ENCODE assay signal across 8 cellular contexts in the genomic region with DNA sequence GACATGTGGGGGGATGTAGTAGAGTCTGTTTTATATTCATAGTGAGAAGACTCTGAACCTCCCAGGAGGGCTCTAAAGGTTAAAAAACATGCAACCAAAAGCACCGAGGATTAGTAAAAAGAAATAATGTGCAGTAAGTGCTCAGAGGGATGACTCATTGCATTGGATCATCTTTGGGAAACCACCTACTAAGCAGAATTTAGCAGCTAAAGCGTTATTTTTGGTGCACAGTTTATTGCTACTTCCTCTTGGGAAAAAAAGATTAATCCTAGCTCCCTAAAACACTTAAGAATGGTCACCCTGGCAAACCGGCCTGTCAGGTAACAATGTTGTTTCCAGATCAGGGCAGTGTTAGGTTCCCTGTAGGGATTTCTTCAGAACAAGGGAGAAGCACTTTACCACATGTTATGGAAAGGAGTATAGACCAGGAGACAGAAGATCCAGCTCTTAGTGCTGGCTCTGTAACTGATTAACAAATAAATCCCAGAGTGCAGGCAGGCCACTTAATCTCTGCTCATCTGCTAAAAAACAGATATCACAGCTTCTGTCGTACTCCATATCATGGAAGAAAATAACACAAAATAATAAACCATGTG. TPM values are rescaled to one million over a fixed set of nuclear protein-coding genes. Genes with fewer than 3 reads are reported as not detected.
DNase-seq lines count a peak whose midpoint lies in the region; ATAC-seq and TF ChIP-seq lines count a peak whose summit lies in the region.

No MANE protein-coding gene starts in this region.

- peak overlapping the region; percentile 17 for H3K4me3 ChIP-seq in WERI-Rb-1 (ENCODE audit: low read depth, low read length)

- H3K4me3 Mint-ChIP-seq in activated T-cell treated with anti-CD3 and anti-CD28 coated beads, Interleukin-2, amount 50 U/mL, for 4 hours: peak overlapping the region; percentile 46

- no peak for DNase-seq in activated T-cell treated with anti-CD3 and anti-CD28 coated beads, Interleukin-2, amount 50 U/mL, for 4 hours
- DNase-seq in activated T-cell treated with anti-CD3 and anti-CD28 coated beads, Interleukin-2, amount 50 U/mL, for 1 hour: no peak
- DNase-seq in WERI-Rb-1 (peak; percentile 47), glomerular visceral epithelial cell (ENCODE audit: extremely low spot score) (peak; percentile 87), smooth muscle cell of the brain vasculature (ENCODE audit: low read depth, low spot score) (peak; percentile 54), GM13976 (ENCODE audit: low spot score) (no peak)
- DNase-seq in activated effector memory CD4-positive, alpha-beta T cell treated with Interleukin-2 at 50 U/mL for 16 hours: no peak

- TF ChIP-seq CTCF in WERI-Rb-1 (IDR thresholded peaks at IDR 0.05; ENCODE audit: low read depth, low read length) (no peak), GM13976 (IDR thresholded peaks at IDR 0.05; ENCODE audit: borderline replicate concordance, control extremely low read depth, extremely low read depth, insufficient read depth, missing control alignments) (no peak)

- peaks cover 70% of the 10 kb centered on the region for H3K4me1 Mint-ChIP-seq in activated T-cell treated with anti-CD3 and anti-CD28 coated beads, Interleukin-2, amount 50 U/mL, for 4 hours (ENCODE audit: low read depth)

- in situ Hi-C loops in GM13976 (cut with MboI; ENCODE audit: low sequenced_read_pairs, unreplicated experiment): loop anchor here (10.0 kb wide), 1 partner anchor 180 kb away; no protein-coding TSS in a partner anchor

- peaks cover 2% of the 10 kb centered on the region for H3K9me3 ChIP-seq in WERI-Rb-1 (ENCODE audit: severe bottlenecking)

- no peaks in the 10 kb centered on the region for H3K27me3 Mint-ChIP-seq in activated T-cell treated with anti-CD3 and anti-CD28 coated beads, Interleukin-2, amount 50 U/mL, for 4 hours (ENCODE audit: low read depth)

- peak; percentile 30 to 41 for ATAC-seq in activated T-cell treated with anti-CD3 and anti-CD28 coated beads, Interleukin-2, amount 50 U/mL, for 4 hours
- peak; percentile 37 for ATAC-seq in HG03442 (IDR thresholded peaks at IDR 0.05; ENCODE audit: unreplicated experiment)

- H3K27ac ChIP-seq in WERI-Rb-1: peak overlapping the region; percentile 70

- no peaks in the 10 kb centered on the region for H3K9me3 Mint-ChIP-seq in activated T-cell treated with anti-CD3 and anti-CD28 coated beads, Interleukin-2, amount 50 U/mL, for 4 hours

- no peaks in the 10 kb centered on the region for H3K36me3 ChIP-seq in WERI-Rb-1

- no peaks in the 10 kb centered on the region for H3K27me3 ChIP-seq in WERI-Rb-1 (ENCODE audit: insufficient read depth, low read depth, severe bottlenecking)

- peaks cover 20% of the 10 kb centered on the region for H3K36me3 Mint-ChIP-seq in activated T-cell treated with anti-CD3 and anti-CD28 coated beads, Interleukin-2, amount 50 U/mL, for 4 hours (ENCODE audit: insufficient read depth)

RNA-seq across cellular contexts. Expression of gene FAM133B, which starts 44.8 kb away (rescaled TPM):
- total RNA-seq in activated T-cell treated with anti-CD3 and anti-CD28 coated beads, Interleukin-2, amount 50 U/mL, for 4 hours: 10 to 100 TPM; 35.3 to 37.8 (median 36.0) TPM

Comparison
In these comparisons a context has a peak if more than half of its experiments do, and no peak if none do; other contexts are left out.
1. DNase-seq: peak in WERI-Rb-1 (single experiment), glomerular visceral epithelial cell (single experiment) and smooth muscle cell of the brain vasculature (single experiment); none in activated T-cell treated with anti-CD3 and anti-CD28 coated beads, Interleukin-2, amount 50 U/mL, for 4 hours (single experiment), activated T-cell treated with anti-CD3 and anti-CD28 coated beads, Interleukin-2, amount 50 U/mL, for 1 hour (single experiment), GM13976 (single experiment) and activated effector memory CD4-positive, alpha-beta T cell treated with Interleukin-2 at 50 U/mL for 16 hours (single experiment).